1 cellular context compared by ENCODE assay signal in the genomic region with DNA sequence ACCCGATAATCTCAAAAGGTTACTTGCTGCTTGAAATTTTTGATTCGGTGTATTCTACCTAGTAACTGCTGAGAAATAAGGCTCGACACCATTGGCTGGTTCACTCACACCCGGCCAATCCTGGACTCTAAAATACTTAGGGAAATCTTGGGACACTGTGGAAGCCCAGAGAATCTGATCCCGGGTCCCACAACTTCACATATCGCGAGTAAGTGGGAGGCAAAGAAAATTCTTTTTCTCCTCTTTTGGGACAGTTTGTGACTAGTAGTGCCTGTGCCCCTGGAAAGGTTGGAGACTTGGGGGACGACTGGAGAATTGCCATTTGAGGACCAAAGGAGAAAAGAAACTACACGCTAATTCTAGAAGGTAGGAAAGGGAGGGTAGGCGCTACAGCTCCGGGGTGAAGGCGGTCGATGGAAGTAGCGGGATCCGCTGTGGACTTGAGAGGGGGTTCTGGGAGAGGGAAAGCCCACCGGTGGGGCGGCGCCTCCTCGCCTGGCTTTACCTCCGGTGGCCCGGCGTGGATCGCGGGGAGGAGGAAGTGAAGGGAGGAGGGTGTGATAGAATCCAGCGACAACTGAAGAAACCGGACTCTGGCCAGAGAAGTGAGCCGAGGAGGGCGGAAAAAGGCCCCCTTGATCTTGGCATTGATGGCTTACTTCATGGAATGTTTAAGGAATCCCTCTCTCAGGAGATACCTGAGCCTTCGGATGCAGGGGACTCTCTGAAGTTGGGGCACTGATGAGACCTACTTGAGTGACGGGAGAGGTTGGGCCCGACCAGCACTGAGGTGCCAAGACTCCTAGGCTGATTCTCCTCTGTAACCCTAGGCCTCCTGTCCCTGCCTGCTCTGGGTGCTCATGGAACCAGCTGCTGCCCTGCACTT.
TF ChIP-seq lines count a peak whose summit lies in the region.

No MANE protein-coding gene starts in this region.

TF ChIP-seq in K562, 482 proteins besides CTCF, POLR2A, EP300 and RAD21 (continued from another document and continues in another):
- TF ChIP-seq NFATC3 (IDR thresholded peaks at IDR 0.05) (no peak), HDGF (IDR thresholded peaks at IDR 0.05) (no peak), NR4A1 (CRISPR knock-in tag; IDR thresholded peaks at IDR 0.05) (peak; percentile 39; the same call in 1 of the 2 replicates), NR4A1 (tag; IDR thresholded peaks at IDR 0.05) (no peak), SRSF1 (IDR thresholded peaks at IDR 0.05; ENCODE audit: low read depth, low read length) (no peak), SMAD4 (CRISPR knock-in tag; conservative IDR thresholded peaks at IDR 0.05) (0 out of 2 replicates have a peak, but pooled peaks have one; percentile 18), SPI1 (IDR thresholded peaks at IDR 0.05; ENCODE audit: borderline replicate concordance, low read depth, low read length) (peak; percentile 82), L3MBTL2 (IDR thresholded peaks at IDR 0.05) (peak; percentile 62; the same call in 1 of the 2 replicates), ATF1 (CRISPR knock-in tag; IDR thresholded peaks at IDR 0.05) (no peak), ATF1 (tag; IDR thresholded peaks at IDR 0.05) (peak; percentile 94), ELF4 (CRISPR knock-in tag; IDR thresholded peaks at IDR 0.05) (0 out of 2 replicates have a peak, but pooled peaks have one; percentile 38), TBL1XR1 (IDR thresholded peaks at IDR 0.05; ENCODE audit: low read length in 2 of 2) (no peak; a peak in 1 of 4 replicates), ZFX (CRISPR knock-in tag; IDR thresholded peaks at IDR 0.05) (peak; percentile 51), ZBTB7A (IDR thresholded peaks at IDR 0.05; ENCODE audit: borderline replicate concordance, control insufficient read depth, low read depth, low read length) (peak; percentile 69; the same call in 1 of the 2 replicates), ZNF384 (IDR thresholded peaks at IDR 0.05; ENCODE audit: low read depth, low read length) (no peak), ATF7 (IDR thresholded peaks at IDR 0.05) (peak; percentile 37; the same call in 1 of the 2 replicates), ZKSCAN1 (IDR thresholded peaks at IDR 0.05; ENCODE audit: low read depth, low read length) (peak; percentile 51; the same call in 1 of the 2 replicates), POLR2H (tag; IDR thresholded peaks at IDR 0.05; ENCODE audit: low read depth) (peak; percentile 28; the same call in 1 of the 2 replicates), TAF7 (tag; IDR thresholded peaks at IDR 0.05) (peak; percentile 53), GATAD2A (IDR thresholded peaks at IDR 0.05) (no peak; the same call in 1 of the 2 replicates), RBFOX2 (IDR thresholded peaks at IDR 0.05; ENCODE audit: low read depth, low read length) (peak; percentile 66), MCM7 (IDR thresholded peaks at IDR 0.05) (peak in 1 of 2 experiments; percentile 23; a peak in 1 of 4 replicates), MTA3 (IDR thresholded peaks at IDR 0.05; ENCODE audit: borderline replicate concordance) (peak; percentile 13; the same call in 1 of the 2 replicates), NFIC (IDR thresholded peaks at IDR 0.05) (0 out of 2 replicates have a peak, but pooled peaks have one; percentile 8), CHD1 (IDR thresholded peaks at IDR 0.05; ENCODE audit: low read length) (peak; percentile 61), CREM (IDR thresholded peaks at IDR 0.05; ENCODE audit: low read depth) (peak; percentile 95), SMARCA4 (IDR thresholded peaks at IDR 0.05) (peak; percentile 69; the same call in 1 of the 2 replicates), MBD2 (IDR thresholded peaks at IDR 0.05; ENCODE audit: borderline replicate concordance, low read depth) (peak; percentile 33; the same call in 1 of the 2 replicates), PHB2 (IDR thresholded peaks at IDR 0.05; ENCODE audit: low read depth) (0 out of 2 replicates have a peak, but pooled peaks have one; percentile 29), KLF13 (tag; IDR thresholded peaks at IDR 0.05; ENCODE audit: borderline replicate concordance, low read depth) (peak; percentile 58; the same call in 1 of the 2 replicates), LCOR (CRISPR knock-in tag; IDR thresholded peaks at IDR 0.05) (0 out of 2 replicates have a peak, but pooled peaks have one; percentile 30)
- TF ChIP-seq, protein P1, sequence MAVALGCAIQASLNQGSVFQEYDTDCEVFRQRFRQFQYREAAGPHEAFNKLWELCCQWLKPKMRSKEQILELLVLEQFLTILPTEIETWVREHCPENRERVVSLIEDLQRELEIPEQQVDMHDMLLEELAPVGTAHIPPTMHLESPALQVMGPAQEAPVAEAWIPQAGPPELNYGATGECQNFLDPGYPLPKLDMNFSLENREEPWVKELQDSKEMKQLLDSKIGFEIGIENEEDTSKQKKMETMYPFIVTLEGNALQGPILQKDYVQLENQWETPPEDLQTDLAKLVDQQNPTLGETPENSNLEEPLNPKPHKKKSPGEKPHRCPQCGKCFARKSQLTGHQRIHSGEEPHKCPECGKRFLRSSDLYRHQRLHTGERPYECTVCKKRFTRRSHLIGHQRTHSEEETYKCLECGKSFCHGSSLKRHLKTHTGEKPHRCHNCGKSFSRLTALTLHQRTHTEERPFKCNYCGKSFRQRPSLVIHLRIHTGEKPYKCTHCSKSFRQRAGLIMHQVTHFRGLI (CRISPR knock-in tag; IDR thresholded peaks at IDR 0.05), result 0 out of 2 replicates have a peak, but pooled peaks have one; percentile 16
- TF ChIP-seq, protein P2, sequence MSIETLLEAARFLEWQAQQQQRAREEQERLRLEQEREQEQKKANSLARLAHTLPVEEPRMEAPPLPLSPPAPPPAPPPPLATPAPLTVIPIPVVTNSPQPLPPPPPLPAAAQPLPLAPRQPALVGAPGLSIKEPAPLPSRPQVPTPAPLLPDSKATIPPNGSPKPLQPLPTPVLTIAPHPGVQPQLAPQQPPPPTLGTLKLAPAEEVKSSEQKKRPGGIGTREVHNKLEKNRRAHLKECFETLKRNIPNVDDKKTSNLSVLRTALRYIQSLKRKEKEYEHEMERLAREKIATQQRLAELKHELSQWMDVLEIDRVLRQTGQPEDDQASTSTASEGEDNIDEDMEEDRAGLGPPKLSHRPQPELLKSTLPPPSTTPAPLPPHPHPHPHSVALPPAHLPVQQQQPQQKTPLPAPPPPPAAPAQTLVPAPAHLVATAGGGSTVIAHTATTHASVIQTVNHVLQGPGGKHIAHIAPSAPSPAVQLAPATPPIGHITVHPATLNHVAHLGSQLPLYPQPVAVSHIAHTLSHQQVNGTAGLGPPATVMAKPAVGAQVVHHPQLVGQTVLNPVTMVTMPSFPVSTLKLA (conservative IDR thresholded peaks at IDR 0.05), result 0 out of 4 replicates have a peak, but pooled peaks of 1 of the 2 experiments have one; percentile 16
- TF ChIP-seq, protein P3, sequence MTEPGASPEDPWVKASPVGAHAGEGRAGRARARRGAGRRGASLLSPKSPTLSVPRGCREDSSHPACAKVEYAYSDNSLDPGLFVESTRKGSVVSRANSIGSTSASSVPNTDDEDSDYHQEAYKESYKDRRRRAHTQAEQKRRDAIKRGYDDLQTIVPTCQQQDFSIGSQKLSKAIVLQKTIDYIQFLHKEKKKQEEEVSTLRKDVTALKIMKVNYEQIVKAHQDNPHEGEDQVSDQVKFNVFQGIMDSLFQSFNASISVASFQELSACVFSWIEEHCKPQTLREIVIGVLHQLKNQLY (CRISPR knock-in tag; conservative IDR thresholded peaks at IDR 0.05), result no peak
- TF ChIP-seq, protein P4, sequence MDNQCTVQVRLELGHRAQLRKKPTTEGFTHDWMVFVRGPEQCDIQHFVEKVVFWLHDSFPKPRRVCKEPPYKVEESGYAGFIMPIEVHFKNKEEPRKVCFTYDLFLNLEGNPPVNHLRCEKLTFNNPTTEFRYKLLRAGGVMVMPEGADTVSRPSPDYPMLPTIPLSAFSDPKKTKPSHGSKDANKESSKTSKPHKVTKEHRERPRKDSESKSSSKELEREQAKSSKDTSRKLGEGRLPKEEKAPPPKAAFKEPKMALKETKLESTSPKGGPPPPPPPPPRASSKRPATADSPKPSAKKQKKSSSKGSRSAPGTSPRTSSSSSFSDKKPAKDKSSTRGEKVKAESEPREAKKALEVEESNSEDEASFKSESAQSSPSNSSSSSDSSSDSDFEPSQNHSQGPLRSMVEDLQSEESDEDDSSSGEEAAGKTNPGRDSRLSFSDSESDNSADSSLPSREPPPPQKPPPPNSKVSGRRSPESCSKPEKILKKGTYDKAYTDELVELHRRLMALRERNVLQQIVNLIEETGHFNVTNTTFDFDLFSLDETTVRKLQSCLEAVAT (IDR thresholded peaks at IDR 0.05), result peak in 1 of 2 experiments; percentile 59; a peak in 1 of 4 replicates
- TF ChIP-seq, protein P5, sequence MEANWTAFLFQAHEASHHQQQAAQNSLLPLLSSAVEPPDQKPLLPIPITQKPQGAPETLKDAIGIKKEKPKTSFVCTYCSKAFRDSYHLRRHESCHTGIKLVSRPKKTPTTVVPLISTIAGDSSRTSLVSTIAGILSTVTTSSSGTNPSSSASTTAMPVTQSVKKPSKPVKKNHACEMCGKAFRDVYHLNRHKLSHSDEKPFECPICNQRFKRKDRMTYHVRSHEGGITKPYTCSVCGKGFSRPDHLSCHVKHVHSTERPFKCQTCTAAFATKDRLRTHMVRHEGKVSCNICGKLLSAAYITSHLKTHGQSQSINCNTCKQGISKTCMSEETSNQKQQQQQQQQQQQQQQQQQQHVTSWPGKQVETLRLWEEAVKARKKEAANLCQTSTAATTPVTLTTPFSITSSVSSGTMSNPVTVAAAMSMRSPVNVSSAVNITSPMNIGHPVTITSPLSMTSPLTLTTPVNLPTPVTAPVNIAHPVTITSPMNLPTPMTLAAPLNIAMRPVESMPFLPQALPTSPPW (CRISPR knock-in tag; IDR thresholded peaks at IDR 0.05), result peak; percentile 28; the same call in 1 of the 2 replicates
- TF ChIP-seq, protein P6, sequence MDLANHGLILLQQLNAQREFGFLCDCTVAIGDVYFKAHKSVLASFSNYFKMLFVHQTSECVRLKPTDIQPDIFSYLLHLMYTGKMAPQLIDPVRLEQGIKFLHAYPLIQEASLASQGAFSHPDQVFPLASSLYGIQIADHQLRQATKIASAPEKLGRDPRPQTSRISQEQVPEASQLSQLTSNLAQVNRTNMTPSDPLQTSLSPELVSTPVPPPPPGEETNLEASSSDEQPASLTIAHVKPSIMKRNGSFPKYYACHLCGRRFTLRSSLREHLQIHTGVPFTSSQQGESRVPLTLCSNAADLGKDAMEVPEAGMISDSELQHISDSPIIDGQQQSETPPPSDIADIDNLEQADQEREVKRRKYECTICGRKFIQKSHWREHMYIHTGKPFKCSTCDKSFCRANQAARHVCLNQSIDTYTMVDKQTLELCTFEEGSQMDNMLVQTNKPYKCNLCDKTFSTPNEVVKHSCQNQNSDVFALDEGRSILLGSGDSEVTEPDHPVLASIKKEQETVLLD (IDR thresholded peaks at IDR 0.05), result peak; percentile 37; the same call in 1 of the 2 replicates
- TF ChIP-seq, protein P7, sequence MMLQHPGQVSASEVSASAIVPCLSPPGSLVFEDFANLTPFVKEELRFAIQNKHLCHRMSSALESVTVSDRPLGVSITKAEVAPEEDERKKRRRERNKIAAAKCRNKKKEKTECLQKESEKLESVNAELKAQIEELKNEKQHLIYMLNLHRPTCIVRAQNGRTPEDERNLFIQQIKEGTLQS (IDR thresholded peaks at IDR 0.05), result no peak
- TF ChIP-seq, protein P7 (CRISPR knock-in tag; conservative IDR thresholded peaks at IDR 0.05), result peak; percentile 81; the same call in 1 of the 2 replicates
- TF ChIP-seq, protein P8, sequence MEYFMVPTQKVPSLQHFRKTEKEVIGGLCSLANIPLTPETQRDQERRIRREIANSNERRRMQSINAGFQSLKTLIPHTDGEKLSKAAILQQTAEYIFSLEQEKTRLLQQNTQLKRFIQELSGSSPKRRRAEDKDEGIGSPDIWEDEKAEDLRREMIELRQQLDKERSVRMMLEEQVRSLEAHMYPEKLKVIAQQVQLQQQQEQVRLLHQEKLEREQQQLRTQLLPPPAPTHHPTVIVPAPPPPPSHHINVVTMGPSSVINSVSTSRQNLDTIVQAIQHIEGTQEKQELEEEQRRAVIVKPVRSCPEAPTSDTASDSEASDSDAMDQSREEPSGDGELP (CRISPR knock-in tag; IDR thresholded peaks at IDR 0.05; ENCODE audit: borderline replicate concordance), result peak; percentile 40; the same call in 1 of the 2 replicates
- TF ChIP-seq, protein P9, sequence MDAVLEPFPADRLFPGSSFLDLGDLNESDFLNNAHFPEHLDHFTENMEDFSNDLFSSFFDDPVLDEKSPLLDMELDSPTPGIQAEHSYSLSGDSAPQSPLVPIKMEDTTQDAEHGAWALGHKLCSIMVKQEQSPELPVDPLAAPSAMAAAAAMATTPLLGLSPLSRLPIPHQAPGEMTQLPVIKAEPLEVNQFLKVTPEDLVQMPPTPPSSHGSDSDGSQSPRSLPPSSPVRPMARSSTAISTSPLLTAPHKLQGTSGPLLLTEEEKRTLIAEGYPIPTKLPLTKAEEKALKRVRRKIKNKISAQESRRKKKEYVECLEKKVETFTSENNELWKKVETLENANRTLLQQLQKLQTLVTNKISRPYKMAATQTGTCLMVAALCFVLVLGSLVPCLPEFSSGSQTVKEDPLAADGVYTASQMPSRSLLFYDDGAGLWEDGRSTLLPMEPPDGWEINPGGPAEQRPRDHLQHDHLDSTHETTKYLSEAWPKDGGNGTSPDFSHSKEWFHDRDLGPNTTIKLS (IDR thresholded peaks at IDR 0.05; ENCODE audit: borderline replicate concordance, low read depth), result 0 out of 2 replicates have a peak, but pooled peaks have one; percentile 60
- TF ChIP-seq, protein P10, sequence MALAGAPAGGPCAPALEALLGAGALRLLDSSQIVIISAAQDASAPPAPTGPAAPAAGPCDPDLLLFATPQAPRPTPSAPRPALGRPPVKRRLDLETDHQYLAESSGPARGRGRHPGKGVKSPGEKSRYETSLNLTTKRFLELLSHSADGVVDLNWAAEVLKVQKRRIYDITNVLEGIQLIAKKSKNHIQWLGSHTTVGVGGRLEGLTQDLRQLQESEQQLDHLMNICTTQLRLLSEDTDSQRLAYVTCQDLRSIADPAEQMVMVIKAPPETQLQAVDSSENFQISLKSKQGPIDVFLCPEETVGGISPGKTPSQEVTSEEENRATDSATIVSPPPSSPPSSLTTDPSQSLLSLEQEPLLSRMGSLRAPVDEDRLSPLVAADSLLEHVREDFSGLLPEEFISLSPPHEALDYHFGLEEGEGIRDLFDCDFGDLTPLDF (CRISPR knock-in tag; IDR thresholded peaks at IDR 0.05), result peak; percentile 52; the same call in 1 of the 2 replicates
